Comparison of ENCODE assay signal across 17 cellular contexts in genomic region chr12:75836533-75836932, GRCh38.
A peak's percentile ranks its signal among the peaks of the same experiment; 100 is the strongest.
DNase-seq lines count a peak whose midpoint lies in the region; ATAC-seq and TF ChIP-seq lines count a peak whose summit lies in the region.
"Had no signal": no experiment of that assay in that cellular context is flagged by ENCODE, and none has a peak within 500 bp of the region (broad histone marks: within the 10 kb centered on the region; RNA-seq: fewer than 3 reads in every experiment).

No MANE protein-coding gene starts in this region.

- H3K27ac Mint-ChIP-seq in osteocyte (ENCODE audit: unreplicated experiment): peak overlapping the region; percentile 88

- no peaks in the 10 kb centered on the region for H4K20me1 ChIP-seq in SK-N-SH (ENCODE audit: insufficient read depth)

- no peaks in the 10 kb centered on the region for H3F3A ChIP-seq in SK-N-SH (replicated peaks; ENCODE audit: insufficient read depth)

- no peak for TF ChIP-seq RAD21 in SK-N-SH (IDR thresholded peaks at IDR 0.05; ENCODE audit: low read length)

- H3K27me3 ChIP-seq in right atrium auricular region (no peaks in the 10 kb centered on the region), SK-N-SH (ENCODE audit: insufficient read depth) (no peaks in the 10 kb centered on the region)

- H3K36me3 Mint-ChIP-seq in osteocyte (ENCODE audit: unreplicated experiment): no peaks in the 10 kb centered on the region

- peaks cover 4% of the 10 kb centered on the region for H3K27me3 Mint-ChIP-seq in osteocyte (ENCODE audit: unreplicated experiment)

- H3K9ac ChIP-seq in SK-N-SH: no peak overlapping the region
- H3K9ac ChIP-seq: KMS-11 had no signal

- H3K9me3 Mint-ChIP-seq in osteocyte (ENCODE audit: unreplicated experiment): peaks cover 5% of the 10 kb centered on the region

- DNase-seq in Right ventricle myocardium inferior (ENCODE audit: missing footprints): no peak
- no peak for DNase-seq in right atrium auricular region (ENCODE audit: low spot score)
- DNase-seq in NCI-H2196 (lab: John Stamatoyannopoulos, UW; ENCODE audit: unreplicated experiment): peak; percentile 49
- DNase-seq in dedifferentiated amniotic fluid mesenchymal stem cell (ENCODE audit: extremely low spot score): peak; percentile 58
- no peak for DNase-seq in osteocyte (ENCODE audit: extremely low spot score, unreplicated experiment)
- DNase-seq in AG08395 (ENCODE audit: low spot score): no peak
- DNase-seq in SK-N-SH: no peak
- DNase-seq: C1 segment of cervical spinal cord, NCI-H1436, NCI-H2029 treated with DMSO at 0.1 percent for 48 hours, NCI-H2227 treated with DMSO at 0.1 percent for 48 hours, NCI-H526, PC-3 had no signal

- H3K9me3 ChIP-seq in right atrium auricular region (no peaks in the 10 kb centered on the region), SK-N-SH (no peaks in the 10 kb centered on the region)

- H3K4me1 ChIP-seq in right atrium auricular region (peaks cover 0 to 2% of the 10 kb centered on the region in 2 donors), SK-N-SH (ENCODE audit: control insufficient read depth in 1 of 2, insufficient read depth in 2 of 2, low read depth in 1 of 2, low read length in 1 of 2) (peaks cover 0 to 10% of the 10 kb centered on the region in 2 experiments; a peak in 2 of 4 replicates)
- H3K4me1 ChIP-seq: A549 had no signal

- no peak overlapping the region for H3K4me3 ChIP-seq in right atrium auricular region
- no peak overlapping the region for H3K4me3 ChIP-seq in SK-N-SH (ENCODE audit: low read depth in 2 of 2, low read length in 1 of 2)
- H3K4me3 ChIP-seq: A549, SK-N-MC had no signal

- H2AFZ ChIP-seq in SK-N-SH (ENCODE audit: low read depth): no peak overlapping the region

- no peaks in the 10 kb centered on the region for H3K79me2 ChIP-seq in SK-N-SH (ENCODE audit: insufficient read depth)

- ATAC-seq in Right ventricle myocardium inferior (peak; percentile 46), HG02884 (IDR thresholded peaks at IDR 0.05; ENCODE audit: unreplicated experiment) (no peak)
- ATAC-seq: A549, PC-3 had no signal

- CTCF ChIA-PET in SK-N-SH (lab: Yijun Ruan, JAX): interaction anchor here (1.0 to 1.4 kb wide), 2 partner anchors 14 to 21 kb away, joined by 3 to 5 read pairs; no protein-coding TSS in a partner anchor

- no peak overlapping the region for H3K4me2 ChIP-seq in SK-N-SH
- H3K4me2 ChIP-seq: A549, KMS-11 had no signal

- H3K36me3 ChIP-seq in right atrium auricular region (no peaks in the 10 kb centered on the region), SK-N-SH (replicated peaks in 1 of 2; ENCODE audit: control insufficient read depth in 1 of 2, insufficient read depth in 2 of 2, low read length in 1 of 2) (no peaks in the 10 kb centered on the region)

- H3K4me1 Mint-ChIP-seq in osteocyte (ENCODE audit: unreplicated experiment): peaks cover 27% of the 10 kb centered on the region

- H3K4me3 Mint-ChIP-seq in osteocyte (ENCODE audit: unreplicated experiment): no peak overlapping the region

- no peaks in the 10 kb centered on the region for H3K9me2 ChIP-seq in SK-N-SH

- H3K27ac ChIP-seq in right atrium auricular region (no peak overlapping the region), SK-N-SH (ENCODE audit: low read depth in 2 of 2, low read length in 1 of 2) (no peak overlapping the region)
- H3K27ac ChIP-seq: KMS-11, SK-N-MC had no signal

- no peak for TF ChIP-seq CTCF in right atrium auricular region (IDR thresholded peaks at IDR 0.05)
- TF ChIP-seq CTCF in osteocyte (IDR thresholded peaks at IDR 0.05): no peak
- no peak for TF ChIP-seq CTCF in SK-N-SH (IDR thresholded peaks at IDR 0.05)

- POLR2A ChIA-PET in SK-N-SH (lab: Yijun Ruan, JAX): no interaction called here

- TF ChIP-seq EP300 in SK-N-SH (IDR thresholded peaks at IDR 0.05; ENCODE audit: borderline replicate concordance in 1 of 2, low read depth in 1 of 2, low read length in 1 of 2): no peak

- intact Hi-C loops in Right ventricle myocardium inferior (cut with DNase I): no loop called here

TF ChIP-seq in SK-N-SH, 30 proteins besides CTCF, POLR2A, EP300 and RAD21:
- TF ChIP-seq TEAD4 (IDR thresholded peaks at IDR 0.05; ENCODE audit: borderline replicate concordance, insufficient read depth) (no peak), SIN3A (IDR thresholded peaks at IDR 0.05; ENCODE audit: borderline replicate concordance, low read depth, low read length) (no peak), PBX3 (IDR thresholded peaks at IDR 0.05) (no peak), USF1 (IDR thresholded peaks at IDR 0.05; ENCODE audit: borderline replicate concordance, low read depth) (no peak)

Comparison
In these comparisons a context has a peak if more than half of its experiments do, and no peak if none do; other contexts are left out.
1. DNase-seq: peak in NCI-H2196 (single experiment) and dedifferentiated amniotic fluid mesenchymal stem cell (single experiment); none in Right ventricle myocardium inferior (single experiment), right atrium auricular region (single experiment), osteocyte (single experiment), AG08395 (single experiment) and SK-N-SH (single experiment).